In genomic region chr7:37514520-37514919, GRCh38 we compare ENCODE assay signal across 15 cellular contexts.
A peak's percentile ranks its signal among the peaks of the same experiment; 100 is the strongest.
DNase-seq lines count a peak whose midpoint lies in the region; ATAC-seq and TF ChIP-seq lines count a peak whose summit lies in the region.
"Had no signal": no experiment of that assay in that cellular context is flagged by ENCODE, and none has a peak within 500 bp of the region (broad histone marks: within the 10 kb centered on the region; RNA-seq: fewer than 3 reads in every experiment).

No MANE protein-coding gene starts in this region.

- H3K4me3 Mint-ChIP-seq in WTC11 (no peak overlapping the region), neural progenitor cell (no peak overlapping the region)
- H3K4me3 Mint-ChIP-seq in activated CD4-positive, alpha-beta T cell treated with anti-CD3 and anti-CD28 coated beads, Interleukin-2, amount 10 ng/mL, durations not matched to agents 7 days and 5 days, result no peak overlapping the region
- H3K4me3 Mint-ChIP-seq: CD4-positive, alpha-beta memory T cell had no signal

- H3K36me3 Mint-ChIP-seq in WTC11, result no peaks in the 10 kb centered on the region
- no peaks in the 10 kb centered on the region for H3K36me3 Mint-ChIP-seq in neural progenitor cell
- no peaks in the 10 kb centered on the region for H3K36me3 Mint-ChIP-seq in activated CD4-positive, alpha-beta T cell treated with anti-CD3 and anti-CD28 coated beads, Interleukin-2, amount 10 ng/mL, durations not matched to agents 7 days and 5 days (ENCODE audit: low read depth)
- H3K36me3 Mint-ChIP-seq: CD4-positive, alpha-beta memory T cell had no signal

- DNase-seq in NCI-H82 treated with DMSO at 0.1 percent for 48 hours (lab: John Stamatoyannopoulos, UW; ENCODE audit: unreplicated experiment) (peak; percentile 11), WTC11 (ENCODE audit: low spot score) (no peak), neural progenitor cell (ENCODE audit: low spot score) (no peak), DMS 273 (lab: John Stamatoyannopoulos, UW; ENCODE audit: unreplicated experiment) (no peak)
- no peak for DNase-seq in activated T-cell treated with anti-CD3 and anti-CD28 coated beads, Interleukin-2, amount 50 U/mL, for 48 hours
- no peak for DNase-seq in activated CD4-positive, alpha-beta T cell treated with anti-CD3 and anti-CD28 coated beads, Interleukin-2, amount 10 ng/mL, durations not matched to agents 7 days and 5 days
- DNase-seq: C1 segment of cervical spinal cord; Calu3; CD4-positive, alpha-beta memory T cell; COR-L47; DMS153; DND-41; GM23248; H7; HCEC 1CT had no signal

- H3K27me3 ChIP-seq in neural progenitor cell, result no peaks in the 10 kb centered on the region

- H4K20me1 ChIP-seq in neural progenitor cell (ENCODE audit: low read depth), result no peaks in the 10 kb centered on the region

- no peaks in the 10 kb centered on the region for H3F3A ChIP-seq in neural progenitor cell (ENCODE audit: low read depth)

- no peak for TF ChIP-seq CTCF in WTC11 (IDR thresholded peaks at IDR 0.05)
- no peak for TF ChIP-seq CTCF in neural progenitor cell (IDR thresholded peaks at IDR 0.05)

- H3K27ac Mint-ChIP-seq in WTC11 (no peak overlapping the region), neural progenitor cell (no peak overlapping the region)
- no peak overlapping the region for H3K27ac Mint-ChIP-seq in activated CD4-positive, alpha-beta T cell treated with anti-CD3 and anti-CD28 coated beads, Interleukin-2, amount 10 ng/mL, durations not matched to agents 7 days and 5 days
- H3K27ac Mint-ChIP-seq: CD4-positive, alpha-beta memory T cell had no signal

- H3K4me2 ChIP-seq in neural progenitor cell, result no peak overlapping the region

- H3K9ac ChIP-seq in neural progenitor cell, result no peak overlapping the region
- H3K9ac ChIP-seq: GM23248 had no signal

- no peaks in the 10 kb centered on the region for H3K79me2 ChIP-seq in neural progenitor cell (ENCODE audit: low read depth)

- POLR2A ChIA-PET in WTC11 (lab: Charles Lee), result no interaction called here
- POLR2A ChIA-PET in activated CD4-positive, alpha-beta T cell treated with anti-CD3 and anti-CD28 coated beads, Interleukin-2, amount 10 ng/mL, durations not matched to agents 7 days and 5 days (lab: Charles Lee), result no interaction called here

- H3K4me3 ChIP-seq in neural progenitor cell, result no peak overlapping the region
- H3K4me3 ChIP-seq: GM23248 had no signal

- H3K4me1 ChIP-seq in neural progenitor cell, result no peaks in the 10 kb centered on the region

- no peaks in the 10 kb centered on the region for H3K36me3 ChIP-seq in neural progenitor cell

- H3K27me3 Mint-ChIP-seq in WTC11 (ENCODE audit: low read depth), result no peaks in the 10 kb centered on the region
- peaks cover 3% of the 10 kb centered on the region for H3K27me3 Mint-ChIP-seq in neural progenitor cell (ENCODE audit: insufficient read depth, low read depth)
- H3K27me3 Mint-ChIP-seq in activated CD4-positive, alpha-beta T cell treated with anti-CD3 and anti-CD28 coated beads, Interleukin-2, amount 10 ng/mL, durations not matched to agents 7 days and 5 days, result peaks cover under 1% of the 10 kb centered on the region

- H3K9me3 Mint-ChIP-seq in WTC11 (no peaks in the 10 kb centered on the region), neural progenitor cell (no peaks in the 10 kb centered on the region)
- no peaks in the 10 kb centered on the region for H3K9me3 Mint-ChIP-seq in activated CD4-positive, alpha-beta T cell treated with anti-CD3 and anti-CD28 coated beads, Interleukin-2, amount 10 ng/mL, durations not matched to agents 7 days and 5 days

- H2AFZ ChIP-seq in neural progenitor cell (replicated peaks), result peak overlapping the region; percentile 14
- H2AFZ ChIP-seq: GM23248 had no signal

- peak; percentile 59 for ATAC-seq in WTC11

- H3K4me1 Mint-ChIP-seq in WTC11, result peaks cover 6% of the 10 kb centered on the region; the same call in 1 of the 2 replicates
- H3K4me1 Mint-ChIP-seq in neural progenitor cell, result no peaks in the 10 kb centered on the region
- no peaks in the 10 kb centered on the region for H3K4me1 Mint-ChIP-seq in activated CD4-positive, alpha-beta T cell treated with anti-CD3 and anti-CD28 coated beads, Interleukin-2, amount 10 ng/mL, durations not matched to agents 7 days and 5 days
- H3K4me1 Mint-ChIP-seq: CD4-positive, alpha-beta memory T cell had no signal

- H3K27ac ChIP-seq in neural progenitor cell, result no peak overlapping the region
- H3K27ac ChIP-seq: GM23248 had no signal

- CTCF ChIA-PET in WTC11 (lab: Charles Lee), result interaction anchor here (1.2 kb wide), 1 partner anchor 19 kb away, joined by 4 read pairs; no protein-coding TSS in a partner anchor
- CTCF ChIA-PET in activated CD4-positive, alpha-beta T cell treated with anti-CD3 and anti-CD28 coated beads, Interleukin-2, amount 10 ng/mL, durations not matched to agents 7 days and 5 days (lab: Charles Lee), result no interaction called here

- no peaks in the 10 kb centered on the region for H3K9me3 ChIP-seq in neural progenitor cell (ENCODE audit: low read depth)

TF ChIP-seq in WTC11, 78 proteins besides CTCF, POLR2A, EP300 and RAD21:
- TF ChIP-seq CREB1 (CRISPR knock-in tag; IDR thresholded peaks at IDR 0.05), result no peak
- TF ChIP-seq NR3C1 (CRISPR knock-in tag; conservative IDR thresholded peaks at IDR 0.05; ENCODE audit: low read depth), result no peak
- no peak for TF ChIP-seq CBFB (CRISPR knock-in tag; IDR thresholded peaks at IDR 0.05; ENCODE audit: low read depth)
- TF ChIP-seq MXD4 (CRISPR knock-in tag; IDR thresholded peaks at IDR 0.05; ENCODE audit: borderline replicate concordance), result no peak
- no peak for TF ChIP-seq ZNF423 (CRISPR knock-in tag; IDR thresholded peaks at IDR 0.05)
